Comparison of ENCODE assay signal across 19 cellular contexts in the genomic region with DNA sequence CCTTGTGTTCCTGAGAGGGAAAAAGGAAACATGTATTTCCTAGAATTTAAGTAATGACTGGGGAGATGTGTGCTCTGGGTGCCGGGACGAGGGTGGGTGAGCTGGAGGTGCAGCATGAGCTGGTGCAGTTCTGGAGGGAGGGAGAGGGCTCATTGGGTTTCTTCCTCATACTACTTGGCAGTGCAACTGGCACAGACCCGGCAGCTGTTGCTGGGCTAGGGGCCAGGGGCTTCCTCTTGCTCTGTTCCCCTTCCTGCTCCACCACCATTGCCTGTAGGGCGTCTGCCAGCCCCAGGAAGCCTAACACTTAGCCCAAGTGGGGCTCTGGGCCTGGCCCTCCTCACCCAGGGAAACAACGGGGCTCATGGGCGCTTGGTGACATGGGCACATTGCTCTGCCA. TPM values are rescaled to one million over a fixed set of nuclear protein-coding genes. Genes with fewer than 3 reads are reported as not detected.
DNase-seq lines count a peak whose midpoint lies in the region; ATAC-seq and TF ChIP-seq lines count a peak whose summit lies in the region.
"Had no signal": no experiment of that assay in that cellular context is flagged by ENCODE, and none has a peak within 500 bp of the region (broad histone marks: within the 10 kb centered on the region; RNA-seq: fewer than 3 reads in every experiment).

No MANE protein-coding gene starts in this region.

- peaks cover 10% of the 10 kb centered on the region; the same call in 1 of the 2 replicates for H4K20me1 ChIP-seq in BLaER1
- H4K20me1 ChIP-seq in Loucy (ENCODE audit: insufficient read depth, low read length, poor library complexity, severe bottlenecking), result no peaks in the 10 kb centered on the region

- H3K27me3 ChIP-seq in BLaER1 (peaks cover 20% of the 10 kb centered on the region), Loucy (ENCODE audit: insufficient read depth, low read length, poor library complexity, severe bottlenecking) (no peaks in the 10 kb centered on the region)
- H3K27me3 ChIP-seq: SJCRH30 had no signal

- TF ChIP-seq CTCF in C4-2B (conservative IDR thresholded peaks at IDR 0.05), result no peak
- TF ChIP-seq CTCF in Loucy (conservative IDR thresholded peaks at IDR 0.05; ENCODE audit: low read length), result no peak
- TF ChIP-seq CTCF in mucosa of descending colon (IDR thresholded peaks at IDR 0.05), result no peak

- peaks cover 79% of the 10 kb centered on the region for H3K4me1 ChIP-seq in BLaER1
- peaks cover 33% of the 10 kb centered on the region for H3K4me1 ChIP-seq in Loucy (ENCODE audit: insufficient read depth, low read length, poor library complexity, severe bottlenecking)
- no peaks in the 10 kb centered on the region for H3K4me1 ChIP-seq in mucosa of descending colon (ENCODE audit: low read depth)
- H3K4me1 ChIP-seq: SJCRH30 had no signal

- peak overlapping the region; percentile 56 for H3K9ac ChIP-seq in BLaER1
- H3K9ac ChIP-seq in Loucy (ENCODE audit: low read depth, low read length, poor library complexity, severe bottlenecking), result no peak overlapping the region

- H3K4me3 ChIP-seq in BLaER1 (peak overlapping the region; percentile 16; the same call in 1 of the 2 replicates), Loucy (ENCODE audit: low read length, poor library complexity, severe bottlenecking) (no peak overlapping the region), mucosa of descending colon (no peak overlapping the region)
- H3K4me3 ChIP-seq: SJCRH30 had no signal

- H3K4me2 ChIP-seq in BLaER1 (peak overlapping the region; percentile 94), Loucy (ENCODE audit: low read depth, low read length, poor library complexity, severe bottlenecking) (peak overlapping the region; percentile 59)

- no peak for DNase-seq in mucosa of descending colon
- DNase-seq in stimulated activated CD4-positive, alpha-beta T cell treated with anti-CD3 and anti-CD28 coated beads, Interleukin-15, amount 100 ng/mL, for 24 hours, result no peak
- no peak for DNase-seq in iPS-NIHi7 (ENCODE audit: extremely low spot score)
- DNase-seq: CD8-positive, alpha-beta memory T cell; DMS79; MM.1S; NCI-H1048; NCI-H1436; NCI-H2081; NCI-H2171 treated with DMSO at 0.1 percent for 48 hours; NCI-H748 treated with DMSO at 0.1 percent for 48 hours; SJCRH30; T-helper 1 cell had no signal

- H3F3A ChIP-seq in Loucy (ENCODE audit: low read depth), result no peaks in the 10 kb centered on the region

- H3K36me3 ChIP-seq in BLaER1 (no peaks in the 10 kb centered on the region), Loucy (ENCODE audit: insufficient read depth, low read length) (no peaks in the 10 kb centered on the region), mucosa of descending colon (ENCODE audit: low read depth) (no peaks in the 10 kb centered on the region)
- H3K36me3 ChIP-seq: SJCRH30 had no signal

- no peaks in the 10 kb centered on the region for H3K79me2 ChIP-seq in Loucy (ENCODE audit: insufficient read depth, low read length)

- no peaks in the 10 kb centered on the region for H3K9me3 ChIP-seq in BLaER1
- no peaks in the 10 kb centered on the region for H3K9me3 ChIP-seq in Loucy (ENCODE audit: insufficient read depth, low read depth, low read length)
- H3K9me3 ChIP-seq in mucosa of descending colon, result no peaks in the 10 kb centered on the region
- H3K9me3 ChIP-seq: SJCRH30 had no signal

- H3K27ac ChIP-seq in BLaER1 (peak overlapping the region; percentile 79), C4-2B (peak overlapping the region; percentile 31; the same call in 1 of the 2 replicates)
- H3K27ac ChIP-seq: SJCRH30 had no signal

- intact Hi-C loops in mucosa of descending colon (cut with DNase I, micrococcal nuclease), result no loop called here

- ATAC-seq in mucosa of descending colon (peak; percentile 5), HG02981 (IDR thresholded peaks at IDR 0.05; ENCODE audit: unreplicated experiment) (no peak)
- ATAC-seq: Panc1 had no signal

- no peak overlapping the region for H2AFZ ChIP-seq in Loucy (ENCODE audit: low read length)

- no peaks in the 10 kb centered on the region for H3K9me2 ChIP-seq in Loucy (replicated peaks; ENCODE audit: low read depth, low read length)

RNA-seq across cellular contexts. Expression of a gene that starts 5.9 kb away (rescaled TPM):
- total RNA-seq in mucosa of descending colon, result 10 to 100 TPM in 1 of 3 donors, 1 to 10 TPM in 1, under 1 TPM in 1; 0.84 to 13.5 (median 1.6) TPM
- total RNA-seq: LHCN-M2 had no signal

RNA-seq across cellular contexts. Expression of a gene that starts 55.5 kb away (rescaled TPM):
- total RNA-seq in mucosa of descending colon, result 10 to 100 TPM in 1 of 3 donors, 1 to 10 TPM in 2; 3.9 to 20.1 (median 7.4) TPM
